In the genomic region with DNA sequence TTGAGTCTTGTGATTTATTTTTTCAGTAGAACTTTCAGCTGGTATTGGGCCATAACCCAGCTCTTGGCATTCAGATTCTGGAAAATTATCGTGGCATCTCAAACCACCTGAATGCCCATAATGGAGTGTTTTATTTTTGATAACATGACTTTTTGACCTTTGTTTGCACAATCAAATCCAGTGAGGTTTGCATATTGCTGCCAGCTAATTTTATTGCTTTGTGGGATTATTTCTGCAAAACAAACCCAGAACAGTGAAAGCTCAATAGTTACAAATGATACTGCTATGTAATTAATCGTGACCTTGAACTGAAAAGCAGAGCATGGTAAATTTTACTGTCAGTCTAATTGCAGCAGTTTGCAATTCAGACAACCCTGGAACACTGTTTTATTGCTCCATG, we compare ENCODE assay signal across 23 cellular contexts.
"Had no signal": no experiment of that assay in that cellular context is flagged by ENCODE, and none has a peak within 500 bp of the region (broad histone marks: within the 10 kb centered on the region; RNA-seq: fewer than 3 reads in every experiment).

No MANE protein-coding gene starts in this region.

- H3K9me3 ChIP-seq: esophagus muscularis mucosa, lower lobe of right lung, ovary, psoas muscle, sigmoid colon, spleen, suprapubic skin, thyroid gland, vagina had no signal

- H3K4me1 ChIP-seq: esophagus muscularis mucosa, lower lobe of right lung, psoas muscle, spleen, suprapubic skin, thyroid gland, vagina had no signal

- H3K27ac ChIP-seq: coronary artery, esophagus muscularis mucosa, lower lobe of right lung, ovary, psoas muscle, sigmoid colon, skin epidermis, spleen, suprapubic skin, thyroid gland, vagina had no signal

- H3K4me3 ChIP-seq: coronary artery, esophagus muscularis mucosa, lower lobe of right lung, ovary, psoas muscle, sigmoid colon, skin epidermis, spleen, suprapubic skin, thyroid gland, vagina had no signal

- H3K27me3 ChIP-seq: esophagus muscularis mucosa, ovary, sigmoid colon, spleen, suprapubic skin, thyroid gland, vagina had no signal

- DNase-seq: dermis blood vessel endothelial cell; effector memory CD4-positive, alpha-beta T cell; hypothalamus; left ventricle myocardium superior; lower lobe of right lung; natural killer cell; occipital lobe; ovary; posterior cingulate gyrus; psoas muscle; right cardiac atrium; sigmoid colon; spleen; stimulated activated CD4-positive, alpha-beta T cell treated with anti-CD3 and anti-CD28 coated beads, Interleukin-4, amount 100 ng/mL, for 4 hours; stimulated activated naive B cell treated with anti-CD40 and anti-IgM and Interleukin-4, amounts not matched to agents 10 μg/mL and 1 μg/mL and 100 μg/mL, for 72 hours; stimulated activated naive CD8-positive, alpha-beta T cell treated with anti-CD3 and anti-CD28 coated beads, Interleukin-15, amount 100 ng/mL, for 72 hours; thyroid gland; trophoblast cell had no signal

- H3K36me3 ChIP-seq: esophagus muscularis mucosa, lower lobe of right lung, ovary, sigmoid colon, spleen, suprapubic skin, thyroid gland, vagina had no signal
